Comparison of ENCODE assay signal across 22 cellular contexts in genomic region chr11:9710852-9711251, GRCh38. TPM values are rescaled to one million over a fixed set of nuclear protein-coding genes. Genes with fewer than 3 reads are reported as not detected.
A peak's percentile ranks its signal among the peaks of the same experiment; 100 is the strongest.
DNase-seq lines count a peak whose midpoint lies in the region; ATAC-seq and TF ChIP-seq lines count a peak whose summit lies in the region.
"Had no signal": no experiment of that assay in that cellular context is flagged by ENCODE, and none has a peak within 500 bp of the region (broad histone marks: within the 10 kb centered on the region; RNA-seq: fewer than 3 reads in every experiment).

No MANE protein-coding gene starts in this region.

- DNase-seq in GM23338 (ENCODE audit: low spot score) (no peak), endodermal cell (no peak), spleen (no peak), hepatic stellate cell (ENCODE audit: low spot score) (no peak), NOMO-1 treated with dmso at 0.1 percent for 144 hours (lab: John Stamatoyannopoulos, UW; ENCODE audit: unreplicated experiment) (no peak), cerebellar cortex (ENCODE audit: low spot score) (no peak)
- DNase-seq: BE2C, DMS53, EL, GF-D8, MV-4-11, NCI-H1105 treated with DMSO at 0.1 percent for 48 hours, NCI-H2029 treated with DMSO at 0.1 percent for 48 hours, NCI-H226, NCI-H510A treated with DMSO at 0.1 percent for 48 hours, NCI-H748 treated with DMSO at 0.1 percent for 48 hours had no signal

- intact Hi-C loops in spleen (cut with DNase I; ENCODE audit: low total_unique reads): no loop called here

- H3F3A ChIP-seq in GM23338 (replicated peaks; ENCODE audit: low read depth): no peaks in the 10 kb centered on the region
- peaks cover 3% of the 10 kb centered on the region; the same call in 1 of the 2 replicates for H3F3A ChIP-seq in OCI-LY1 (ENCODE audit: insufficient read depth, low read length)

- ATAC-seq in GM23338 (peak; percentile 33), HG03442 (IDR thresholded peaks at IDR 0.05; ENCODE audit: unreplicated experiment) (no peak)
- ATAC-seq: A549, Right ventricle myocardium inferior had no signal

- H3K4me2 ChIP-seq in GM23338 (no peak overlapping the region), OCI-LY1 (ENCODE audit: low read length) (no peak overlapping the region)
- H3K4me2 ChIP-seq: A549, KMS-11 had no signal

- H3K36me3 Mint-ChIP-seq in GM23338 (ENCODE audit: low read depth) (peaks cover 22% of the 10 kb centered on the region), endodermal cell (ENCODE audit: low read depth) (peaks cover 24% of the 10 kb centered on the region)

- H3K4me3 Mint-ChIP-seq in GM23338 (no peak overlapping the region), endodermal cell (no peak overlapping the region)

- H3K36me3 ChIP-seq in GM23338 (ENCODE audit: insufficient read depth): no peaks in the 10 kb centered on the region; the same call in 1 of the 2 replicates
- peaks cover 74% of the 10 kb centered on the region for H3K36me3 ChIP-seq in OCI-LY1 (ENCODE audit: insufficient read depth, low read length)
- H3K36me3 ChIP-seq in endodermal cell (ENCODE audit: control insufficient read depth, insufficient read depth, low read length): peaks cover 26% of the 10 kb centered on the region
- peaks cover 0 to 28% (median 7%) of the 10 kb centered on the region in 6 donors for H3K36me3 ChIP-seq in spleen
- H3K36me3 ChIP-seq: BE2C had no signal

- peaks cover 12% of the 10 kb centered on the region for H3K4me1 ChIP-seq in GM23338 (ENCODE audit: insufficient read depth)
- peaks cover 38% of the 10 kb centered on the region for H3K4me1 ChIP-seq in OCI-LY1 (ENCODE audit: insufficient read depth, low read length, severe bottlenecking)
- H3K4me1 ChIP-seq in endodermal cell (ENCODE audit: control insufficient read depth, insufficient read depth, low read length): no peaks in the 10 kb centered on the region
- H3K4me1 ChIP-seq in spleen: peaks cover 12 to 96% (median 75%) of the 10 kb centered on the region in 6 donors
- H3K4me1 ChIP-seq: A549, BE2C had no signal

- no peak for TF ChIP-seq CTCF in GM23338 (conservative IDR thresholded peaks at IDR 0.05; ENCODE audit: low read depth in 2 of 2)
- no peak for TF ChIP-seq CTCF in OCI-LY1 (IDR thresholded peaks at IDR 0.05; ENCODE audit: low read length)
- TF ChIP-seq CTCF in endodermal cell (conservative IDR thresholded peaks at IDR 0.05): no peak
- TF ChIP-seq CTCF in spleen (IDR thresholded peaks at IDR 0.05 in 8 of 11, conservative IDR thresholded peaks at IDR 0.05 in 3 of 11): no peak

- no peak overlapping the region for H3K9ac ChIP-seq in OCI-LY1 (ENCODE audit: low read length)
- H3K9ac ChIP-seq in endodermal cell (ENCODE audit: extremely low read depth, low read length, poor library complexity, severe bottlenecking): no peak overlapping the region
- H3K9ac ChIP-seq: KMS-11 had no signal

- H3K9me3 ChIP-seq in OCI-LY1 (ENCODE audit: low read length) (peaks cover 12% of the 10 kb centered on the region), endodermal cell (ENCODE audit: control insufficient read depth, low read length) (peaks cover 9% of the 10 kb centered on the region), spleen (peaks cover 0 to 6% (median 0%) of the 10 kb centered on the region in 8 donors)
- H3K9me3 ChIP-seq: BE2C had no signal

- 83 to 100% methylated on average over 1 of the region's 1 CpG for WGBS in endodermal cell (ENCODE audit: insufficient coverage in 1 of 2, insufficient read length in 1 of 2), 2 experiments
- WGBS in spleen, 5 donors: 73 to 97% (median 88%) methylated on average over 1 of the region's 1 CpG

- H3K27ac Mint-ChIP-seq in GM23338 (peak overlapping the region; percentile 92; the same call in 1 of the 2 replicates), endodermal cell (peak overlapping the region; percentile 46)

- H3K27ac ChIP-seq in GM23338 (ENCODE audit: low read depth) (peak overlapping the region; percentile 39), OCI-LY1 (ENCODE audit: low read depth, low read length, poor library complexity, severe bottlenecking) (peak overlapping the region; percentile 41), endodermal cell (ENCODE audit: low read depth, low read length) (no peak overlapping the region), spleen (peak overlapping the region in 6 of 8 donors; percentile 34 to 83 (median 74))
- H3K27ac ChIP-seq: A549, HL-60, KMS-11 had no signal

- H3K9me2 ChIP-seq in GM23338 (ENCODE audit: insufficient read depth): no peaks in the 10 kb centered on the region
- no peaks in the 10 kb centered on the region for H3K9me2 ChIP-seq in OCI-LY1 (ENCODE audit: low read depth, low read length)

- TF ChIP-seq POLR2A in spleen (IDR thresholded peaks at IDR 0.05): no peak

- H2AFZ ChIP-seq in GM23338 (no peak overlapping the region), OCI-LY1 (ENCODE audit: low read length) (no peak overlapping the region)

- no peak overlapping the region for H3K4me3 ChIP-seq in GM23338
- H3K4me3 ChIP-seq in OCI-LY1 (ENCODE audit: low read depth, low read length, poor library complexity, severe bottlenecking): no peak overlapping the region
- H3K4me3 ChIP-seq in endodermal cell (ENCODE audit: low read length): no peak overlapping the region
- no peak overlapping the region for H3K4me3 ChIP-seq in spleen
- H3K4me3 ChIP-seq: A549 had no signal

- H4K20me1 ChIP-seq in GM23338 (replicated peaks; ENCODE audit: insufficient read depth) (no peaks in the 10 kb centered on the region; the same call in 1 of the 2 replicates), OCI-LY1 (ENCODE audit: insufficient read depth, low read length) (0 out of 2 replicates have a peak, but pooled peaks cover 2% of the 10 kb centered on the region)

- H3K27me3 Mint-ChIP-seq in GM23338 (ENCODE audit: insufficient read depth, low read depth, poor library complexity): peaks cover 2% of the 10 kb centered on the region
- H3K27me3 Mint-ChIP-seq in endodermal cell (ENCODE audit: insufficient read depth): no peaks in the 10 kb centered on the region

- H3K4me1 Mint-ChIP-seq in GM23338 (peaks cover 23% of the 10 kb centered on the region), endodermal cell (peaks cover 21% of the 10 kb centered on the region)

- H3K27me3 ChIP-seq in GM23338 (ENCODE audit: insufficient read depth) (no peaks in the 10 kb centered on the region), OCI-LY1 (ENCODE audit: insufficient read depth, low read length) (no peaks in the 10 kb centered on the region), endodermal cell (ENCODE audit: control insufficient read depth, insufficient read depth, low read length, poor library complexity, severe bottlenecking) (no peaks in the 10 kb centered on the region), spleen (replicated peaks in 1 of 7) (no peaks in the 10 kb centered on the region)
- H3K27me3 ChIP-seq: BE2C had no signal

- no peaks in the 10 kb centered on the region; the same call in 2 of the 3 replicates for H3K9me3 Mint-ChIP-seq in GM23338
- peaks cover 10% of the 10 kb centered on the region for H3K9me3 Mint-ChIP-seq in endodermal cell

- peaks cover 42% of the 10 kb centered on the region for H3K79me2 ChIP-seq in GM23338 (replicated peaks; ENCODE audit: insufficient read depth)
- H3K79me2 ChIP-seq in OCI-LY1 (ENCODE audit: insufficient read depth, low read length): peaks cover 85% of the 10 kb centered on the region

TF ChIP-seq in GM23338, 12 proteins besides CTCF, POLR2A, EP300 and RAD21 (continues in another document):
- no peak for TF ChIP-seq ZNF114 (CRISPR knock-in tag; IDR thresholded peaks at IDR 0.05)
- TF ChIP-seq ZNF331 (CRISPR knock-in tag; IDR thresholded peaks at IDR 0.05; ENCODE audit: low read depth): no peak
- no peak for TF ChIP-seq STAT1 (IDR thresholded peaks at IDR 0.05; ENCODE audit: unreplicated experiment)
- no peak for TF ChIP-seq EZH2phosphoT487 (IDR thresholded peaks at IDR 0.05; ENCODE audit: unreplicated experiment)
- TF ChIP-seq NANOG (IDR thresholded peaks at IDR 0.05; ENCODE audit: borderline replicate concordance): no peak
- TF ChIP-seq CREB1 (CRISPR knock-in tag; IDR thresholded peaks at IDR 0.05; ENCODE audit: low read depth): no peak
- TF ChIP-seq ETS1 (IDR thresholded peaks at IDR 0.05): no peak
- no peak for TF ChIP-seq POLR2AphosphoS5 (IDR thresholded peaks at IDR 0.05; ENCODE audit: low read depth)
- TF ChIP-seq JUNB (IDR thresholded peaks at IDR 0.05; ENCODE audit: unreplicated experiment): no peak

RNA-seq across cellular contexts. Expression of gene SWAP70, which starts 47.0 kb away (rescaled TPM):
- total RNA-seq in GM23338 (2014; rRNA removed; shearing (Covaris generic)): 29.0 and 30.3 TPM in 2 replicates
- polyA plus RNA-seq in GM23338 (2016; fragmentation: Nextera tagmentation; extraction: Ambion mirVana) (28.2 and 33.3 TPM in 2 replicates), spleen (10 to 100 TPM; 34.9 to 55.0 (median 38.6) TPM)
- total RNA-seq in endodermal cell (10 to 100 TPM; 28.8 to 30.7 TPM), spleen (100 to 1,000 TPM in 6 of 7 donors, 10 to 100 TPM in 1; 95.2 to 130 (median 117) TPM)
- polyA plus RNA-seq in endodermal cell (2013, experiment 1 of 2): 19.8 TPM
- 19.6 TPM for polyA plus RNA-seq in endodermal cell (2013, experiment 2 of 2)
